In genomic region chr1:53078333-53079101, GRCh38 we compare ENCODE assay signal across 16 cellular contexts. TPM values are rescaled to one million over a fixed set of nuclear protein-coding genes. Genes with fewer than 3 reads are reported as not detected.
"Had no signal": no experiment of that assay in that cellular context is flagged by ENCODE, and none has a peak within 500 bp of the region (broad histone marks: within the 10 kb centered on the region; RNA-seq: fewer than 3 reads in every experiment).

No MANE protein-coding gene starts in this region.

- H3K36me3 ChIP-seq: adrenal gland had no signal

- H3K27ac ChIP-seq: adrenal gland, esophagus squamous epithelium, tibial artery had no signal

- H3K4me1 ChIP-seq: adrenal gland, esophagus squamous epithelium, tibial artery had no signal

- DNase-seq: activated CD4-positive, alpha-beta T cell treated with anti-CD3 and anti-CD28 coated beads for 36 hours; activated CD4-positive, alpha-beta T cell treated with anti-CD3 and anti-CD28 coated beads, Interleukin-2, amount 50 U/mL, for 48 hours; activated gamma-delta T cell; adrenal gland; dermis blood vessel endothelial cell; effector memory CD8-positive, alpha-beta T cell; esophagus squamous epithelium; hippocampal formation; naive B cell; stimulated activated CD8-positive, alpha-beta memory T cell treated with anti-CD3 and anti-CD28 coated beads, Interleukin-4, amount 100 ng/mL, for 48 hours; stimulated activated naive CD4-positive, alpha-beta T cell; substantia nigra had no signal

- H3K27me3 ChIP-seq: adrenal gland, esophagus squamous epithelium, tibial artery had no signal

- H3K9me3 ChIP-seq: adrenal gland, esophagus squamous epithelium, tibial artery had no signal

- H3K4me3 ChIP-seq: adrenal gland, esophagus squamous epithelium, tibial artery had no signal

- ATAC-seq: activated CD4-positive, alpha-beta T cell treated with anti-CD3 and anti-CD28 coated beads for 36 hours; activated naive CD4-positive, alpha-beta T cell treated with anti-CD3 and anti-CD28 coated beads, Interleukin-2, amount 50 U/mL, for 72 hours; effector memory CD8-positive, alpha-beta T cell; left lobe of liver had no signal

RNA-seq across cellular contexts. Expression of gene PODN, which starts 16.5 kb away (rescaled TPM):
- total RNA-seq: activated CD4-positive, alpha-beta T cell treated with anti-CD3 and anti-CD28 coated beads for 36 hours; activated naive CD4-positive, alpha-beta T cell treated with anti-CD3 and anti-CD28 coated beads, Interleukin-2, amount 50 U/mL, for 72 hours; dermis blood vessel endothelial cell; T-helper 2 cell treated with Interferon-gamma antibody and Interleukin-4, amounts not matched to agents 100 ng/mL and 5 ng/mL, for 36 hours had no signal
